In the genomic region with DNA sequence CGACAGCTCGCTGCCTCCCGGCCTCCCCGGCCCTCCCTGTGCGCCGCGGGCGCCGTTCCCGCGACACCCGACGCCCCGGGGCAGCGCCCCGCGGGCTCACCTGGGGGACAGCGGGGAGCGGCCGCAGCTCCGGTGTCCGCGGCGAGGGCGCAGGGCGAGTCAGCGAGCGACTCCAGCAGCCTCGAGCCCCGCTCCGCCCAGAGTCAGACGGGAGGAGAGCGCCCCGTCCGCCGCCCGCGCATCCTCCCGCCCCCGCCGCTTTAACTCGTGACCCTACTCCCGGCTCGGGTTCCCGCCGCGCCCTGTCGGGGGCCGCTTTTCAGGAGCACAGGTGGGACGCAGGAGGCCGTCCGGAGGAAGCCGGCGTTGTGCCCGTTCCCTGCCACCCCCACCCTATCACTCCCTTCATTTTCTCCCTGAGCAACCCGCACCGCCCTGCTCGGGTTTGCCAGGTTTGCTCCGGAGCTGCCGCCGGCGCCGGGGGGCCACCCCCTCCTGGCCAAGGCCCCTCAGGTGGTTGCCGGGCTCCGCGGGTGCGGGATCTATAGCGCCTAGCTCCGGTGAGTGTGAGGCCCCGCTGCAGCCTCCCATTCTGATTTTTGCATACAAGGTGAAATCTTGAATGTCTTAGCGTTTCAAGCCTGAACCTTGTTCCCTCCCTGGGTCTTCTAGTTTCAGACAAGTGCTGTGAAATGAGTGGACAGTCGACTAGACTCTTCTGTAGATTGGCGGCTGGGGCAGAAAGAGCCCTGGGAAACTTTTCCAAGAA, we compare ENCODE assay signal across 1 cellular context.
TF ChIP-seq lines count a peak whose summit lies in the region.

TSS of gene MCOLN3 (minus strand) at position 205 of the 769 bp plus-strand sequence. CDS start 3,140 bp downstream, outside the sequence.

TF ChIP-seq in WTC11, 78 proteins besides CTCF, POLR2A, EP300 and RAD21 (continued from another document):
- TF ChIP-seq, protein P1, sequence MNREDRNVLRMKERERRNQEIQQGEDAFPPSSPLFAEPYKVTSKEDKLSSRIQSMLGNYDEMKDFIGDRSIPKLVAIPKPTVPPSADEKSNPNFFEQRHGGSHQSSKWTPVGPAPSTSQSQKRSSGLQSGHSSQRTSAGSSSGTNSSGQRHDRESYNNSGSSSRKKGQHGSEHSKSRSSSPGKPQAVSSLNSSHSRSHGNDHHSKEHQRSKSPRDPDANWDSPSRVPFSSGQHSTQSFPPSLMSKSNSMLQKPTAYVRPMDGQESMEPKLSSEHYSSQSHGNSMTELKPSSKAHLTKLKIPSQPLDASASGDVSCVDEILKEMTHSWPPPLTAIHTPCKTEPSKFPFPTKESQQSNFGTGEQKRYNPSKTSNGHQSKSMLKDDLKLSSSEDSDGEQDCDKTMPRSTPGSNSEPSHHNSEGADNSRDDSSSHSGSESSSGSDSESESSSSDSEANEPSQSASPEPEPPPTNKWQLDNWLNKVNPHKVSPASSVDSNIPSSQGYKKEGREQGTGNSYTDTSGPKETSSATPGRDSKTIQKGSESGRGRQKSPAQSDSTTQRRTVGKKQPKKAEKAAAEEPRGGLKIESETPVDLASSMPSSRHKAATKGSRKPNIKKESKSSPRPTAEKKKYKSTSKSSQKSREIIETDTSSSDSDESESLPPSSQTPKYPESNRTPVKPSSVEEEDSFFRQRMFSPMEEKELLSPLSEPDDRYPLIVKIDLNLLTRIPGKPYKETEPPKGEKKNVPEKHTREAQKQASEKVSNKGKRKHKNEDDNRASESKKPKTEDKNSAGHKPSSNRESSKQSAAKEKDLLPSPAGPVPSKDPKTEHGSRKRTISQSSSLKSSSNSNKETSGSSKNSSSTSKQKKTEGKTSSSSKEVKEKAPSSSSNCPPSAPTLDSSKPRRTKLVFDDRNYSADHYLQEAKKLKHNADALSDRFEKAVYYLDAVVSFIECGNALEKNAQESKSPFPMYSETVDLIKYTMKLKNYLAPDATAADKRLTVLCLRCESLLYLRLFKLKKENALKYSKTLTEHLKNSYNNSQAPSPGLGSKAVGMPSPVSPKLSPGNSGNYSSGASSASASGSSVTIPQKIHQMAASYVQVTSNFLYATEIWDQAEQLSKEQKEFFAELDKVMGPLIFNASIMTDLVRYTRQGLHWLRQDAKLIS (CRISPR knock-in tag; IDR thresholded peaks at IDR 0.05; ENCODE audit: borderline replicate concordance), result no peak
- no peak for TF ChIP-seq CBFB (CRISPR knock-in tag; IDR thresholded peaks at IDR 0.05; ENCODE audit: low read depth)
- no peak for TF ChIP-seq RORB (CRISPR knock-in tag; IDR thresholded peaks at IDR 0.05)
- no peak for TF ChIP-seq ZSCAN18 (CRISPR knock-in tag; IDR thresholded peaks at IDR 0.05)
- TF ChIP-seq, protein P2, sequence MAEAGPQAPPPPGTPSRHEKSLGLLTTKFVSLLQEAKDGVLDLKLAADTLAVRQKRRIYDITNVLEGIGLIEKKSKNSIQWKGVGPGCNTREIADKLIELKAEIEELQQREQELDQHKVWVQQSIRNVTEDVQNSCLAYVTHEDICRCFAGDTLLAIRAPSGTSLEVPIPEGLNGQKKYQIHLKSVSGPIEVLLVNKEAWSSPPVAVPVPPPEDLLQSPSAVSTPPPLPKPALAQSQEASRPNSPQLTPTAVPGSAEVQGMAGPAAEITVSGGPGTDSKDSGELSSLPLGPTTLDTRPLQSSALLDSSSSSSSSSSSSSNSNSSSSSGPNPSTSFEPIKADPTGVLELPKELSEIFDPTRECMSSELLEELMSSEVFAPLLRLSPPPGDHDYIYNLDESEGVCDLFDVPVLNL (CRISPR knock-in tag; IDR thresholded peaks at IDR 0.05; ENCODE audit: borderline replicate concordance, low read depth), result no peak
- TF ChIP-seq, protein P3, sequence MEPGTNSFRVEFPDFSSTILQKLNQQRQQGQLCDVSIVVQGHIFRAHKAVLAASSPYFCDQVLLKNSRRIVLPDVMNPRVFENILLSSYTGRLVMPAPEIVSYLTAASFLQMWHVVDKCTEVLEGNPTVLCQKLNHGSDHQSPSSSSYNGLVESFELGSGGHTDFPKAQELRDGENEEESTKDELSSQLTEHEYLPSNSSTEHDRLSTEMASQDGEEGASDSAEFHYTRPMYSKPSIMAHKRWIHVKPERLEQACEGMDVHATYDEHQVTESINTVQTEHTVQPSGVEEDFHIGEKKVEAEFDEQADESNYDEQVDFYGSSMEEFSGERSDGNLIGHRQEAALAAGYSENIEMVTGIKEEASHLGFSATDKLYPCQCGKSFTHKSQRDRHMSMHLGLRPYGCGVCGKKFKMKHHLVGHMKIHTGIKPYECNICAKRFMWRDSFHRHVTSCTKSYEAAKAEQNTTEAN (CRISPR knock-in tag; IDR thresholded peaks at IDR 0.05), result no peak
- TF ChIP-seq SP1 (CRISPR knock-in tag; conservative IDR thresholded peaks at IDR 0.05), result no peak
- no peak for TF ChIP-seq ATF3 (CRISPR knock-in tag; conservative IDR thresholded peaks at IDR 0.05)
- no peak for TF ChIP-seq E2F5 (CRISPR knock-in tag; IDR thresholded peaks at IDR 0.05)
- TF ChIP-seq, protein P4, sequence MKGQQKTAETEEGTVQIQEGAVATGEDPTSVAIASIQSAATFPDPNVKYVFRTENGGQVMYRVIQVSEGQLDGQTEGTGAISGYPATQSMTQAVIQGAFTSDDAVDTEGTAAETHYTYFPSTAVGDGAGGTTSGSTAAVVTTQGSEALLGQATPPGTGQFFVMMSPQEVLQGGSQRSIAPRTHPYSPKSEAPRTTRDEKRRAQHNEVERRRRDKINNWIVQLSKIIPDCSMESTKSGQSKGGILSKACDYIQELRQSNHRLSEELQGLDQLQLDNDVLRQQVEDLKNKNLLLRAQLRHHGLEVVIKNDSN (CRISPR knock-in tag; IDR thresholded peaks at IDR 0.05), result peak; percentile 43; the same call in 1 of the 2 replicates
- no peak for TF ChIP-seq ZNF281 (CRISPR knock-in tag; IDR thresholded peaks at IDR 0.05)
- TF ChIP-seq TEAD1 (CRISPR knock-in tag; IDR thresholded peaks at IDR 0.05), result no peak
- TF ChIP-seq ZBTB21 (CRISPR knock-in tag; IDR thresholded peaks at IDR 0.05; ENCODE audit: borderline replicate concordance), result no peak
- TF ChIP-seq, protein P5, sequence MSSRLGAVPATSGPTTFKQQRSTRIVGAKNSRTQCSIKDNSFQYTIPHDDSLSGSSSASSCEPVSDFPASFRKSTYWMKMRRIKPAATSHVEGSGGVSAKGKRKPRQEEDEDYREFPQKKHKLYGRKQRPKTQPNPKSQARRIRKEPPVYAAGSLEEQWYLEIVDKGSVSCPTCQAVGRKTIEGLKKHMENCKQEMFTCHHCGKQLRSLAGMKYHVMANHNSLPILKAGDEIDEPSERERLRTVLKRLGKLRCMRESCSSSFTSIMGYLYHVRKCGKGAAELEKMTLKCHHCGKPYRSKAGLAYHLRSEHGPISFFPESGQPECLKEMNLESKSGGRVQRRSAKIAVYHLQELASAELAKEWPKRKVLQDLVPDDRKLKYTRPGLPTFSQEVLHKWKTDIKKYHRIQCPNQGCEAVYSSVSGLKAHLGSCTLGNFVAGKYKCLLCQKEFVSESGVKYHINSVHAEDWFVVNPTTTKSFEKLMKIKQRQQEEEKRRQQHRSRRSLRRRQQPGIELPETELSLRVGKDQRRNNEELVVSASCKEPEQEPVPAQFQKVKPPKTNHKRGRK (CRISPR knock-in tag; IDR thresholded peaks at IDR 0.05; ENCODE audit: borderline replicate concordance), result no peak
- no peak for TF ChIP-seq ZNF138 (CRISPR knock-in tag; conservative IDR thresholded peaks at IDR 0.05)
- TF ChIP-seq ZNF121 (CRISPR knock-in tag; IDR thresholded peaks at IDR 0.05), result no peak
- TF ChIP-seq, protein P6, sequence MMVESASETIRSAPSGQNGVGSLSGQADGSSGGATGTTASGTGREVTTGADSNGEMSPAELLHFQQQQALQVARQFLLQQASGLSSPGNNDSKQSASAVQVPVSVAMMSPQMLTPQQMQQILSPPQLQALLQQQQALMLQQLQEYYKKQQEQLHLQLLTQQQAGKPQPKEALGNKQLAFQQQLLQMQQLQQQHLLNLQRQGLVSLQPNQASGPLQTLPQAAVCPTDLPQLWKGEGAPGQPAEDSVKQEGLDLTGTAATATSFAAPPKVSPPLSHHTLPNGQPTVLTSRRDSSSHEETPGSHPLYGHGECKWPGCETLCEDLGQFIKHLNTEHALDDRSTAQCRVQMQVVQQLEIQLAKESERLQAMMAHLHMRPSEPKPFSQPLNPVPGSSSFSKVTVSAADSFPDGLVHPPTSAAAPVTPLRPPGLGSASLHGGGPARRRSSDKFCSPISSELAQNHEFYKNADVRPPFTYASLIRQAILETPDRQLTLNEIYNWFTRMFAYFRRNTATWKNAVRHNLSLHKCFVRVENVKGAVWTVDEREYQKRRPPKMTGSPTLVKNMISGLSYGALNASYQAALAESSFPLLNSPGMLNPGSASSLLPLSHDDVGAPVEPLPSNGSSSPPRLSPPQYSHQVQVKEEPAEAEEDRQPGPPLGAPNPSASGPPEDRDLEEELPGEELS (CRISPR knock-in tag; IDR thresholded peaks at IDR 0.05), result no peak
- no peak for TF ChIP-seq NFYB (CRISPR knock-in tag; conservative IDR thresholded peaks at IDR 0.05; ENCODE audit: low read depth)
- no peak for TF ChIP-seq NR2C2 (CRISPR knock-in tag; IDR thresholded peaks at IDR 0.05)
- TF ChIP-seq CREM (CRISPR knock-in tag; IDR thresholded peaks at IDR 0.05), result 0 out of 2 replicates have a peak, but pooled peaks have one; percentile 26
- no peak for TF ChIP-seq E2F1 (CRISPR knock-in tag; IDR thresholded peaks at IDR 0.05)
- TF ChIP-seq EMX1 (CRISPR knock-in tag; IDR thresholded peaks at IDR 0.05), result no peak
- TF ChIP-seq ZNF317 (CRISPR knock-in tag; IDR thresholded peaks at IDR 0.05; ENCODE audit: borderline replicate concordance, low read depth), result no peak
- TF ChIP-seq GRHL2 (CRISPR knock-in tag; IDR thresholded peaks at IDR 0.05; ENCODE audit: insufficient replicate concordance, severe bottlenecking), result no peak
- TF ChIP-seq SOX15 (CRISPR knock-in tag; IDR thresholded peaks at IDR 0.05), result no peak
- TF ChIP-seq, protein P7, sequence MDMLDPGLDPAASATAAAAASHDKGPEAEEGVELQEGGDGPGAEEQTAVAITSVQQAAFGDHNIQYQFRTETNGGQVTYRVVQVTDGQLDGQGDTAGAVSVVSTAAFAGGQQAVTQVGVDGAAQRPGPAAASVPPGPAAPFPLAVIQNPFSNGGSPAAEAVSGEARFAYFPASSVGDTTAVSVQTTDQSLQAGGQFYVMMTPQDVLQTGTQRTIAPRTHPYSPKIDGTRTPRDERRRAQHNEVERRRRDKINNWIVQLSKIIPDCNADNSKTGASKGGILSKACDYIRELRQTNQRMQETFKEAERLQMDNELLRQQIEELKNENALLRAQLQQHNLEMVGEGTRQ (CRISPR knock-in tag; IDR thresholded peaks at IDR 0.05), result peak; percentile 58; the same call in 1 of the 2 replicates
- TF ChIP-seq NR3C1 (CRISPR knock-in tag; conservative IDR thresholded peaks at IDR 0.05; ENCODE audit: low read depth), result no peak; the same call in 1 of the 2 replicates
- TF ChIP-seq ATF6 (CRISPR knock-in tag; IDR thresholded peaks at IDR 0.05), result no peak
